ENCODE assay signal across 9 cellular contexts in genomic region chr17:28549274-28550132, GRCh38. TPM values are rescaled to one million over a fixed set of nuclear protein-coding genes. Genes with fewer than 3 reads are reported as not detected.
A peak's percentile ranks its signal among the peaks of the same experiment; 100 is the strongest.
DNase-seq lines count a peak whose midpoint lies in the region; ATAC-seq and TF ChIP-seq lines count a peak whose summit lies in the region.
"Had no signal": no experiment of that assay in that cellular context is flagged by ENCODE, and none has a peak within 500 bp of the region (broad histone marks: within the 10 kb centered on the region; RNA-seq: fewer than 3 reads in every experiment).

No MANE protein-coding gene starts in this region.

- POLR2A ChIA-PET in HEK293 (lab: Yijun Ruan, JAX): interaction anchor here (1.4 to 8.9 kb wide), 2 partner anchors 22 to 26 kb away, joined by 4 to 68 read pairs; partner anchors contain the start of gene PIGS

- H3K4me3 Mint-ChIP-seq in CD14-positive monocyte: peak overlapping the region in 1 of 2 donors; percentile 57

- H3K27me3 ChIP-seq in endocrine pancreas (ENCODE audit: control insufficient read depth, insufficient read depth, low read length): no peaks in the 10 kb centered on the region

- peaks cover 18 to 38% of the 10 kb centered on the region in 2 experiments for H3K36me3 ChIP-seq in HEK293 (ENCODE audit: control insufficient read depth in 2 of 2, insufficient read depth in 1 of 2, low read length in 2 of 2)
- peaks cover 3% of the 10 kb centered on the region for H3K36me3 ChIP-seq in endocrine pancreas (ENCODE audit: control insufficient read depth, insufficient read depth, low read length)

- DNase-seq in CD14-positive monocyte (ENCODE audit: low spot score) (peak; percentile 73), cortex of kidney (lab: John Stamatoyannopoulos, UW) (no peak), NCI-H1694 (lab: John Stamatoyannopoulos, UW) (no peak), globus pallidus (ENCODE audit: low spot score) (no peak), NCI-H1105 (lab: John Stamatoyannopoulos, UW) (no peak)
- DNase-seq: NCI-H146 had no signal

- peak overlapping the region; percentile 20 for H3K9ac ChIP-seq in endocrine pancreas (ENCODE audit: control insufficient read depth, insufficient read depth, low read length)

- H3K27me3 Mint-ChIP-seq in CD14-positive monocyte (ENCODE audit: low read depth in 3 of 3): peaks cover 0 to 2% (median 0%) of the 10 kb centered on the region in 3 donors

- no peak overlapping the region for H3K4me3 ChIP-seq in HEK293 (ENCODE audit: low read depth, low read length)
- H3K4me3 ChIP-seq in endocrine pancreas (ENCODE audit: control insufficient read depth, insufficient read depth, low read length): no peak overlapping the region

- H3K9me3 ChIP-seq in HEK293 (ENCODE audit: control insufficient read depth, insufficient read depth, low read depth, low read length) (no peaks in the 10 kb centered on the region), endocrine pancreas (ENCODE audit: control insufficient read depth, low read length) (no peaks in the 10 kb centered on the region)

- CTCF ChIA-PET in HEK293 (lab: Yijun Ruan, JAX): interaction anchor here (0.7 to 6.8 kb wide), 19 partner anchors 9 to 509 kb away, joined by 3 to 46 read pairs (median 6); partner anchors contain the start of genes PIGS and RSKR

- peak; percentile 10 for TF ChIP-seq CTCF in CD14-positive monocyte (IDR thresholded peaks at IDR 0.05)
- no peak for TF ChIP-seq CTCF in HEK293 (tag by site-specific recombination; IDR thresholded peaks at IDR 0.05)

- peaks cover 36 to 50% of the 10 kb centered on the region in 2 donors for H3K36me3 Mint-ChIP-seq in CD14-positive monocyte

- H3K9me3 Mint-ChIP-seq in CD14-positive monocyte: no peaks in the 10 kb centered on the region

- peaks cover 54% of the 10 kb centered on the region for H3K4me1 Mint-ChIP-seq in CD14-positive monocyte

- peaks cover 14% of the 10 kb centered on the region for H3K4me1 ChIP-seq in HEK293 (ENCODE audit: control insufficient read depth, insufficient read depth, low read length)
- no peaks in the 10 kb centered on the region for H3K4me1 ChIP-seq in endocrine pancreas (ENCODE audit: control insufficient read depth, insufficient read depth, low read length)

- intact Hi-C loops in CD14-positive monocyte (cut with micrococcal nuclease): no loop called here

- ATAC-seq in activated CD4-positive, CD25-positive, alpha-beta regulatory T cell treated with anti-CD3 and anti-CD28 coated beads, Interleukin-2, amount 50 U/mL, for 24 hours: peak; percentile 68 to 73

- H3K27ac ChIP-seq in HEK293 (ENCODE audit: extremely low read depth, low read depth, low read length): no peak overlapping the region

- H3K27ac Mint-ChIP-seq in CD14-positive monocyte: peak overlapping the region; percentile 86 to 94 (median 93)

TF ChIP-seq in HEK293, 187 proteins besides CTCF, POLR2A, EP300 and RAD21:
- no peak for TF ChIP-seq ZNF37A (tag by site-specific recombination; IDR thresholded peaks at IDR 0.05)
- peak; percentile 63 for TF ChIP-seq KLF1 (tag by site-specific recombination; IDR thresholded peaks at IDR 0.05)
- no peak for TF ChIP-seq YY2 (tag by site-specific recombination; IDR thresholded peaks at IDR 0.05)
- no peak for TF ChIP-seq ZBTB11 (tag by site-specific recombination; conservative IDR thresholded peaks at IDR 0.05; ENCODE audit: low read depth)
- TF ChIP-seq ZNF398 (tag by site-specific recombination; IDR thresholded peaks at IDR 0.05): peak; percentile 22; the same call in 1 of the 2 replicates
- TF ChIP-seq PATZ1 (tag by site-specific recombination; IDR thresholded peaks at IDR 0.05): peak; percentile 37; the same call in 1 of the 2 replicates
- 0 out of 2 replicates have a peak, but pooled peaks have one; percentile 14 for TF ChIP-seq IKZF3 (tag by site-specific recombination; IDR thresholded peaks at IDR 0.05)
- no peak for TF ChIP-seq ZBTB48 (tag by site-specific recombination; IDR thresholded peaks at IDR 0.05)
- TF ChIP-seq GLIS1 (tag by site-specific recombination; IDR thresholded peaks at IDR 0.05): peak; percentile 89
- TF ChIP-seq ZIC2 (tag by site-specific recombination; IDR thresholded peaks at IDR 0.05): peak; percentile 92
- peak; percentile 39; the same call in 1 of the 2 replicates for TF ChIP-seq KLF9 (tag by site-specific recombination; IDR thresholded peaks at IDR 0.05; ENCODE audit: low read depth)
- TF ChIP-seq PRDM1 (tag by site-specific recombination; IDR thresholded peaks at IDR 0.05): no peak
TF ChIP-seq in HEK293: peak in this region for 7.

RNA-seq across cellular contexts. Expression of gene UNC119, which starts 2.9 kb away (rescaled TPM):
- polyA plus RNA-seq in CD14-positive monocyte: 10 to 100 TPM; 77.5 to 80.2 TPM

RNA-seq across cellular contexts. Expression of gene PIGS, which starts 21.8 kb away (rescaled TPM):
- 10 to 100 TPM; 84.9 to 87.5 TPM for polyA plus RNA-seq in CD14-positive monocyte

RNA-seq across cellular contexts. Expression of gene ALDOC, which starts 27.2 kb away (rescaled TPM):
- 10 to 100 TPM in 1 of 2 donors, 1 to 10 TPM in 1; 7.1 to 10.6 TPM for polyA plus RNA-seq in CD14-positive monocyte

RNA-seq across cellular contexts. Expression of gene FOXN1, which starts 43.4 kb away (rescaled TPM):
- not detected for polyA plus RNA-seq in CD14-positive monocyte

RNA-seq across cellular contexts. Expression of gene SPAG5, which starts 49.3 kb away (rescaled TPM):
- not detected for polyA plus RNA-seq in CD14-positive monocyte
